Comparison of ENCODE assay signal across 16 cellular contexts in the genomic region with DNA sequence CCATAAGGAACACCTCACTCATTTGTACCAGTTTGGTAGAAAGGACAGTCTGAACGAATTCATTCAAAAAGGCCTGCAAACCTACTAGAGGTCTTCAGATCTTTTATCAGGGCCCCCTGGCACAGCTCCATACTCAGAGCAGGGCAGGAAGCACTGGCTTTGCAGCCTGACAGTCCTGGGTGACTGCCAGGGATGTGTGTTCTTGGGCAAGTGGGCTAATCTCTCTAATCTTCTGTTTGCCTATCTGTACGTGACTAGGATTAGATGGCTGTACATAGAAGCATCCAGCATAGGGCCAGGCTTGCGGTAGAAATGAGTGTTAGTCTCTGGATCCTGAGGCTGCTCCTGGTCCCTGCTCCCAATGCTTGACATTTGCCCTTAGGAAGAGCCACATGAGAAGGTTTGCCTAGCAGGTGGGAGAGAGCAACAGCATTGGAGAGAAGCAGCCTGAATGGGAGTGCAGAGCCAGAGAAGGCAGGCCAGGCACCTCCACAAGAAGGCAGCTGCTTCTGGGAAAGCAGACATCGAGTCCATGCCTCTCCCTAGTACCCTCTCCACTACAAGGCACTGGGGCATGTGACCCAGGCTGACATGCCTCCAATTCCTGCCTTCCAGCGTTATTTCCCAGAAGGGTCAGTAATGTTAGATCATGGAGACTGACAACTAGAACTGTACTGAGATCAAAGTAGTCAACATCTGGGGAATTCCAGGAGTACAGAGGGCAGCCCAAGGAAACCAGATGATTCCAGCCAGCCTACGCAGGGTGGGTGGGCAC. TPM values are rescaled to one million over a fixed set of nuclear protein-coding genes. Genes with fewer than 3 reads are reported as not detected.
DNase-seq lines count a peak whose midpoint lies in the region; ATAC-seq and TF ChIP-seq lines count a peak whose summit lies in the region.
"Had no signal": no experiment of that assay in that cellular context is flagged by ENCODE, and none has a peak within 500 bp of the region (broad histone marks: within the 10 kb centered on the region; RNA-seq: fewer than 3 reads in every experiment).

No MANE protein-coding gene starts in this region.

- peaks cover 13% of the 10 kb centered on the region for H3K36me3 Mint-ChIP-seq in activated naive CD4-positive, alpha-beta T cell treated with anti-CD3 and anti-CD28 coated beads, Interleukin-2, amount 50 U/mL, for 24 hours
- peaks cover 20% of the 10 kb centered on the region for H3K36me3 Mint-ChIP-seq in central memory CD8-positive, alpha-beta T cell (ENCODE audit: insufficient read depth)
- peaks cover 14% of the 10 kb centered on the region for H3K36me3 Mint-ChIP-seq in osteocyte (ENCODE audit: unreplicated experiment)

- no peak overlapping the region for H3K4me3 Mint-ChIP-seq in activated naive CD4-positive, alpha-beta T cell treated with anti-CD3 and anti-CD28 coated beads, Interleukin-2, amount 50 U/mL, for 24 hours
- H3K4me3 Mint-ChIP-seq in central memory CD8-positive, alpha-beta T cell, result peak overlapping the region; percentile 71
- H3K4me3 Mint-ChIP-seq in osteocyte (ENCODE audit: unreplicated experiment), result no peak overlapping the region

- H3K4me1 ChIP-seq in smooth muscle cell (ENCODE audit: low read depth), result no peaks in the 10 kb centered on the region

- 34% methylated on average over 6 of the region's 6 CpGs for WGBS in smooth muscle cell (ENCODE audit: low lambda C conversion rate)

- peak overlapping the region; percentile 12 for H3K27ac Mint-ChIP-seq in activated naive CD4-positive, alpha-beta T cell treated with anti-CD3 and anti-CD28 coated beads, Interleukin-2, amount 50 U/mL, for 24 hours
- H3K27ac Mint-ChIP-seq in central memory CD8-positive, alpha-beta T cell (ENCODE audit: low read depth), result peak overlapping the region; percentile 26
- no peak overlapping the region for H3K27ac Mint-ChIP-seq in osteocyte (ENCODE audit: unreplicated experiment)

- H3K9me3 Mint-ChIP-seq in activated naive CD4-positive, alpha-beta T cell treated with anti-CD3 and anti-CD28 coated beads, Interleukin-2, amount 50 U/mL, for 24 hours, result no peaks in the 10 kb centered on the region
- no peaks in the 10 kb centered on the region for H3K9me3 Mint-ChIP-seq in central memory CD8-positive, alpha-beta T cell
- H3K9me3 Mint-ChIP-seq in osteocyte (ENCODE audit: unreplicated experiment), result no peaks in the 10 kb centered on the region

- no peak overlapping the region for H3K27ac ChIP-seq in smooth muscle cell (ENCODE audit: low read depth)

- H2AFZ ChIP-seq in smooth muscle cell (ENCODE audit: low read depth), result no peak overlapping the region

- H3K4me2 ChIP-seq in smooth muscle cell, result peak overlapping the region; percentile 27

- no peaks in the 10 kb centered on the region for H3K36me3 ChIP-seq in smooth muscle cell (ENCODE audit: low read depth)

- no peak for DNase-seq in activated naive CD4-positive, alpha-beta T cell (lab: John Stamatoyannopoulos, UW)
- DNase-seq in NCI-H2029 treated with DMSO at 0.1 percent for 48 hours (lab: John Stamatoyannopoulos, UW) (peak; percentile 78), smooth muscle cell (lab: John Stamatoyannopoulos, UW; ENCODE audit: unreplicated experiment) (no peak), osteocyte (ENCODE audit: extremely low spot score, unreplicated experiment) (no peak), NCI-H1092 treated with DMSO at 0.1 percent for 48 hours (lab: John Stamatoyannopoulos, UW) (no peak), SKM-1 treated with dmso at 0.1 percent for 144 hours (lab: John Stamatoyannopoulos, UW; ENCODE audit: unreplicated experiment) (no peak)
- no peak for DNase-seq in central memory CD8-positive, alpha-beta T cell (ENCODE audit: low spot score in 2 of 2)
- DNase-seq: AML-193, amniotic stem cell, cortex of kidney, midbrain, MM.1S had no signal

- H3K9ac ChIP-seq in smooth muscle cell (ENCODE audit: low read depth), result no peak overlapping the region

- ATAC-seq in central memory CD8-positive, alpha-beta T cell (replicated peaks; ENCODE audit: extremely low read depth, poor library complexity, severe bottlenecking), result no peak

- H4K20me1 ChIP-seq in smooth muscle cell (ENCODE audit: low read depth), result no peaks in the 10 kb centered on the region

- H3K4me1 Mint-ChIP-seq in activated naive CD4-positive, alpha-beta T cell treated with anti-CD3 and anti-CD28 coated beads, Interleukin-2, amount 50 U/mL, for 24 hours, result peaks cover 39% of the 10 kb centered on the region
- H3K4me1 Mint-ChIP-seq in central memory CD8-positive, alpha-beta T cell, result peaks cover 80% of the 10 kb centered on the region
- H3K4me1 Mint-ChIP-seq in osteocyte (ENCODE audit: unreplicated experiment), result no peaks in the 10 kb centered on the region

- no peaks in the 10 kb centered on the region for H3K79me2 ChIP-seq in smooth muscle cell (ENCODE audit: low read depth)

- no peaks in the 10 kb centered on the region for H3K9me3 ChIP-seq in smooth muscle cell (replicated peaks; ENCODE audit: low read depth)

- H3K27me3 ChIP-seq in smooth muscle cell (ENCODE audit: low read depth), result no peaks in the 10 kb centered on the region

- no peak overlapping the region for H3K4me3 ChIP-seq in smooth muscle cell

- TF ChIP-seq CTCF in smooth muscle cell (IDR thresholded peaks at IDR 0.05; ENCODE audit: borderline replicate concordance, insufficient read depth, poor library complexity, severe bottlenecking) (no peak), osteocyte (IDR thresholded peaks at IDR 0.05) (no peak)

- no peaks in the 10 kb centered on the region for H3K27me3 Mint-ChIP-seq in activated naive CD4-positive, alpha-beta T cell treated with anti-CD3 and anti-CD28 coated beads, Interleukin-2, amount 50 U/mL, for 24 hours
- no peaks in the 10 kb centered on the region for H3K27me3 Mint-ChIP-seq in central memory CD8-positive, alpha-beta T cell
- no peaks in the 10 kb centered on the region for H3K27me3 Mint-ChIP-seq in osteocyte (ENCODE audit: unreplicated experiment)

- peaks cover 7% of the 10 kb centered on the region for H3F3A ChIP-seq in smooth muscle cell (ENCODE audit: low read depth)

RNA-seq across cellular contexts. Expression of a gene that starts 1.0 kb away (rescaled TPM):
- total RNA-seq in smooth muscle cell (0.13 and 0.81 TPM in 2 replicates), osteocyte (not detected in 2 replicates)
- 0.19 and 0.35 TPM in 2 replicates for polyA plus RNA-seq in smooth muscle cell
- total RNA-seq: H4, OCI-LY7 had no signal

RNA-seq across cellular contexts. Expression of a gene that starts 53.4 kb away (rescaled TPM):
- total RNA-seq in smooth muscle cell (19.0 and 20.9 TPM in 2 replicates), osteocyte (31.8 and 35.0 TPM in 2 replicates)
- polyA plus RNA-seq in smooth muscle cell, result 4.5 and 7.4 TPM in 2 replicates

RNA-seq across cellular contexts. Expression of a gene that starts 55.9 kb away (rescaled TPM):
- not detected in 2 replicates for total RNA-seq in smooth muscle cell
- not detected in 2 replicates for polyA plus RNA-seq in smooth muscle cell
- not detected in 2 replicates for total RNA-seq in osteocyte
- total RNA-seq: H4; T-helper 2 cell treated with Interferon-gamma antibody and Interleukin-4, amounts not matched to agents 100 ng/mL and 5 ng/mL, for 36 hours had no signal
